Comparison of ENCODE assay signal across 21 cellular contexts in the genomic region with DNA sequence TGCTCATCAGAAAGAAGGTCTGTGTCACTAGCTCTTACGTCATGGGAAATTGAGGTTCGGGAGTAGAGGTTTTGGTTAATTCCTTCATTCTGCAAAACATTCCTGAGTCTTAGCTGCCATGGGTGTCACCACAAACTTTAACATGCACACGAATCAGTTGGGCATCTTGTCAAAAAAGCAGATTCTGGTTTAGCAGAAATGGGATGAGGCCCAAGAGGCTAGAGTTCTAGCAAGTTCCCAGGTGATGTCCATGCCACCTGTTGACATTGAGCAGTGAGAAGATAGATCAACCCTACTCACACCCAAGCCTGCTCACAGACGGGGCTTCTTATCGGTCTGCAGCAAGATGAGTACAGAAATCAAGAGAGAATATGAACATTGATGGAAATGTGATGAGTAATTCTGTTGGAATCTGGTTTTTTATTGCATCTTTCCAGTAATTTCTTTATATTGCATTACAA. TPM values are rescaled to one million over a fixed set of nuclear protein-coding genes. Genes with fewer than 3 reads are reported as not detected.
DNase-seq lines count a peak whose midpoint lies in the region; ATAC-seq and TF ChIP-seq lines count a peak whose summit lies in the region.
"Had no signal": no experiment of that assay in that cellular context is flagged by ENCODE, and none has a peak within 500 bp of the region (broad histone marks: within the 10 kb centered on the region; RNA-seq: fewer than 3 reads in every experiment).

No MANE protein-coding gene starts in this region.

- TF ChIP-seq POLR2A in heart left ventricle (IDR thresholded peaks at IDR 0.05), result no peak

- ATAC-seq in HG03135 (IDR thresholded peaks at IDR 0.05; ENCODE audit: unreplicated experiment), result no peak
- no peak for ATAC-seq in heart left ventricle
- ATAC-seq in stimulated activated naive CD8-positive, alpha-beta T cell treated with anti-CD3 and anti-CD28 coated beads, Interleukin-15, Interleukin-2, amounts not matched to agents 100 U/mL and 50 U/mL, for 24 hours, result no peak
- ATAC-seq: activated T-cell treated with anti-CD3 and anti-CD28 coated beads, Interleukin-2, amount 50 U/mL, for 72 hours; right lobe of liver had no signal

- H3K27ac ChIP-seq in heart left ventricle, result no peak overlapping the region
- H3K27ac ChIP-seq: right lobe of liver, tibial artery had no signal

- no peaks in the 10 kb centered on the region for H3K9me3 ChIP-seq in heart left ventricle
- H3K9me3 ChIP-seq: adrenal gland, right lobe of liver, tibial artery had no signal

- intact Hi-C loops in heart left ventricle (cut with DNase I), result no loop called here

- DNase-seq in AG08396 (ENCODE audit: low spot score) (peak; percentile 36), HS-27A (ENCODE audit: low read depth) (peak; percentile 79), astrocyte of the cerebellum (ENCODE audit: low read depth) (peak; percentile 49), hepatic stellate cell (ENCODE audit: low spot score) (peak; percentile 81), heart left ventricle (no peak), HuH-7 (ENCODE audit: low spot score) (no peak)
- no peak for DNase-seq in stimulated activated naive CD8-positive, alpha-beta T cell treated with anti-CD3 and anti-CD28 coated beads, Interleukin-15, Interleukin-2, amounts not matched to agents 100 U/mL and 50 U/mL, for 24 hours
- DNase-seq: activated T-cell treated with anti-CD3 and anti-CD28 coated beads, Interleukin-2, amount 50 U/mL, for 72 hours; AML-193; Calu3; dermis blood vessel endothelial cell; mammary epithelial cell; NCI-H2227 treated with DMSO at 0.1 percent for 48 hours; SHP77 treated with DMSO at 0.1 percent for 48 hours; stimulated activated CD4-positive, alpha-beta T cell treated with anti-CD3 and anti-CD28 coated beads, Interleukin-4, amount 100 ng/mL, for 24 hours; T-helper 9 cell; tibial artery had no signal

- H3K4me1 ChIP-seq in heart left ventricle, result peaks cover 0 to 32% (median 13%) of the 10 kb centered on the region in 12 donors

- no peak for TF ChIP-seq CTCF in astrocyte of the cerebellum (IDR thresholded peaks at IDR 0.05; ENCODE audit: low read depth, low read length, missing control alignments)
- TF ChIP-seq CTCF in heart left ventricle (IDR thresholded peaks at IDR 0.05), result no peak

- no peaks in the 10 kb centered on the region for H3K27me3 ChIP-seq in heart left ventricle
- H3K27me3 ChIP-seq: adrenal gland, right lobe of liver, tibial artery had no signal

- WGBS in heart left ventricle, 4 donors, result 85 to 91% (median 87%) methylated on average over 5 of the region's 5 CpGs

- no peak overlapping the region for H3K4me3 ChIP-seq in astrocyte of the cerebellum (ENCODE audit: low read depth, low read length)
- no peak overlapping the region for H3K4me3 ChIP-seq in heart left ventricle
- H3K4me3 ChIP-seq: adrenal gland, right lobe of liver, tibial artery had no signal

- in situ Hi-C loops in astrocyte of the cerebellum (cut with HindIII; ENCODE audit: low sequenced_read_pairs), result no loop called here

- H3K36me3 ChIP-seq in heart left ventricle, result no peaks in the 10 kb centered on the region
- H3K36me3 ChIP-seq: adrenal gland, right lobe of liver, tibial artery had no signal

RNA-seq across cellular contexts. Expression of a gene that starts 11.7 kb away (rescaled TPM):
- total RNA-seq in heart left ventricle, result 10 to 100 TPM in 8 of 9 donors, 1 to 10 TPM in 1; 9.7 to 37.0 (median 14.6) TPM
- 1 to 10 TPM; 8.6 to 8.7 TPM for polyA plus RNA-seq in heart left ventricle
- polyA plus RNA-seq: neural cell had no signal

Comparison
In these comparisons a context has a peak if more than half of its experiments do, and no peak if none do; other contexts are left out.
1. DNase-seq: peak in AG08396 (single experiment), HS-27A (single experiment), astrocyte of the cerebellum (single experiment) and hepatic stellate cell (single experiment); none in heart left ventricle (0 of 5), stimulated activated naive CD8-positive, alpha-beta T cell treated with anti-CD3 and anti-CD28 coated beads, Interleukin-15, Interleukin-2, amounts not matched to agents 100 U/mL and 50 U/mL, for 24 hours (single experiment) and HuH-7 (single experiment).